Comparison of ENCODE assay signal across 17 cellular contexts in genomic region chr6:134631398-134631924, GRCh38.
"Had no signal": no experiment of that assay in that cellular context is flagged by ENCODE, and none has a peak within 500 bp of the region (broad histone marks: within the 10 kb centered on the region; RNA-seq: fewer than 3 reads in every experiment).

No MANE protein-coding gene starts in this region.

- H3K27me3 ChIP-seq: breast epithelium had no signal

- H3K4me3 ChIP-seq: breast epithelium, lung had no signal

- H3K9me3 Mint-ChIP-seq: activated naive CD4-positive, alpha-beta T cell treated with anti-CD3 and anti-CD28 coated beads, Interleukin-2, amount 50 U/mL, for 24 hours; activated T-cell treated with anti-CD3 and anti-CD28 coated beads, Interleukin-2, amount 50 U/mL, for 72 hours; T-helper 1 cell treated with Interleukin-12 subunit alpha and Interleukin-12 subunit beta and Interleukin-4 antibody, amounts not matched to agents 30 μg/mL and 1 μg/mL, for 36 hours; type B pancreatic cell had no signal

- H3K27ac Mint-ChIP-seq: activated CD4-positive, alpha-beta T cell treated with anti-CD3 and anti-CD28 coated beads, Interleukin-2, amount 10 ng/mL, durations not matched to agents 7 days and 5 days; activated naive CD4-positive, alpha-beta T cell treated with anti-CD3 and anti-CD28 coated beads, Interleukin-2, amount 50 U/mL, for 24 hours; activated T-cell treated with anti-CD3 and anti-CD28 coated beads, Interleukin-2, amount 50 U/mL, for 72 hours; nephron progenitor cell; T-helper 1 cell treated with Interleukin-12 subunit alpha and Interleukin-12 subunit beta and Interleukin-4 antibody, amounts not matched to agents 30 μg/mL and 1 μg/mL, for 36 hours; type B pancreatic cell had no signal

- H3K27me3 Mint-ChIP-seq: activated naive CD4-positive, alpha-beta T cell treated with anti-CD3 and anti-CD28 coated beads, Interleukin-2, amount 50 U/mL, for 24 hours had no signal

- H3K36me3 Mint-ChIP-seq: activated naive CD4-positive, alpha-beta T cell treated with anti-CD3 and anti-CD28 coated beads, Interleukin-2, amount 50 U/mL, for 24 hours; type B pancreatic cell had no signal

- H3K4me3 Mint-ChIP-seq: activated CD4-positive, alpha-beta T cell treated with anti-CD3 and anti-CD28 coated beads, Interleukin-2, amount 10 ng/mL, durations not matched to agents 7 days and 5 days; nephron progenitor cell; T-helper 1 cell treated with Interleukin-12 subunit alpha and Interleukin-12 subunit beta and Interleukin-4 antibody, amounts not matched to agents 30 μg/mL and 1 μg/mL, for 36 hours; type B pancreatic cell had no signal

- DNase-seq: activated CD4-positive, alpha-beta T cell treated with anti-CD3 and anti-CD28 coated beads, Interleukin-2, amount 10 ng/mL, durations not matched to agents 7 days and 5 days; activated gamma-delta T cell; activated T-cell treated with anti-CD3 and anti-CD28 coated beads, Interleukin-2, amount 50 U/mL, for 72 hours; glutamatergic neuron; islet precursor cell; nephron progenitor cell; posterior cingulate gyrus; retina; stimulated activated CD4-positive, alpha-beta T cell treated with anti-CD3 and anti-CD28 coated beads, Interleukin-12 subunit alpha, Interleukin-12 subunit beta, amount 100 ng/mL, for 4 hours; stimulated activated CD4-positive, alpha-beta T cell treated with anti-CD3 and anti-CD28 coated beads, Interleukin-1b, Interleukin-23, amount 100 ng/mL, for 48 hours; stimulated activated CD8-positive, alpha-beta memory T cell treated with anti-CD3 and anti-CD28 coated beads, Interleukin-4, amount 100 ng/mL, for 48 hours; stimulated activated naive CD4-positive, alpha-beta T cell treated with Interleukin-2 at 50 U/mL for 16 hours had no signal

- H3K36me3 ChIP-seq: breast epithelium had no signal

- H3K4me1 ChIP-seq: breast epithelium had no signal

- H3K9me3 ChIP-seq: breast epithelium had no signal
